1 cellular context compared by ENCODE assay signal in the genomic region with DNA sequence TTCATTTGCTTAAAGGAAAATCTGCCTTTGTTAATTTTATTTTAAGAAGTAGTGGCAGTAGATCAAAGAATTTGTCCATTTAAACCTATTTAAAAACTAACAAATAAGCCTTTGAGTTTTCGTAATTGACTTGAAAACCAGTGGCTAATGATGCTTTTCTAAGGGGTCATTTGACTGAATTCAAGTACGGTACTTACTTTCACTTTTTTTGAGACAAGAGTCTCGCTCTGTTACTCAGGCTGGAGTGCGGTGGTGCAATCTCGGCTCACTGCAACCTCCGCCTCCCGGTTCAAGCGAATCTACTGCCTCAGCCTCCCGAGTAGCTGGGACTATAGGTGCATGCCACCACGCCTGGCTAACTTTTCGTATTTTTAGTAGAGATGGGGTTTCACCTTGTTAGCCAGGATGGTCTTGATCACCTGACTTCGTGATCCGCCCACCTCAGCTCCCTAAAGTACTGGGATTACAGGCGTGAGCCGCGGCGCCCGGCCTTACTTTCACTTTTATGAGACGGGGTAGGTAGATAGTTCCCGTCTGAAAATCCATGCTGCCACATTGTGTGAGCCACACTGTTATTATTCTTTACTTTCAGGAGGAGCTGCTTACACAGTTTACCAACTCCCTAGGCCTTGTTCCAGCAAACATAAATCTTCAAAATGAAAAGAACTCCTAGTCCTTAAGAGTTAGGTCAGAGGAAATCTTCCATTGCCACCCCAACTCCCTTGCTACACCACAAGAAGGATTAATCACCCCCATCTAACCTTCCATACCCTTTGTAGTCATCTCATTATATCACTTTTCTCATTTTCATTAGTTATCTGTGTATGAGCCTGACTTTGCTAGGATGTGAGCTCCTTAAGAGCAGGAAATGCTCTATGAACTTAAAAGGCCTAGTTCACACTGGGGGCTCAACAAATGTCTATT.
TF ChIP-seq lines count a peak whose summit lies in the region.

No MANE protein-coding gene starts in this region.

TF ChIP-seq in SK-N-SH, 30 proteins besides CTCF, POLR2A, EP300 and RAD21 (continued from another document):
- TF ChIP-seq, protein P1, sequence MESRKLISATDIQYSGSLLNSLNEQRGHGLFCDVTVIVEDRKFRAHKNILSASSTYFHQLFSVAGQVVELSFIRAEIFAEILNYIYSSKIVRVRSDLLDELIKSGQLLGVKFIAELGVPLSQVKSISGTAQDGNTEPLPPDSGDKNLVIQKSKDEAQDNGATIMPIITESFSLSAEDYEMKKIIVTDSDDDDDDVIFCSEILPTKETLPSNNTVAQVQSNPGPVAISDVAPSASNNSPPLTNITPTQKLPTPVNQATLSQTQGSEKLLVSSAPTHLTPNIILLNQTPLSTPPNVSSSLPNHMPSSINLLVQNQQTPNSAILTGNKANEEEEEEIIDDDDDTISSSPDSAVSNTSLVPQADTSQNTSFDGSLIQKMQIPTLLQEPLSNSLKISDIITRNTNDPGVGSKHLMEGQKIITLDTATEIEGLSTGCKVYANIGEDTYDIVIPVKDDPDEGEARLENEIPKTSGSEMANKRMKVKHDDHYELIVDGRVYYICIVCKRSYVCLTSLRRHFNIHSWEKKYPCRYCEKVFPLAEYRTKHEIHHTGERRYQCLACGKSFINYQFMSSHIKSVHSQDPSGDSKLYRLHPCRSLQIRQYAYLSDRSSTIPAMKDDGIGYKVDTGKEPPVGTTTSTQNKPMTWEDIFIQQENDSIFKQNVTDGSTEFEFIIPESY (IDR thresholded peaks at IDR 0.05; ENCODE audit: borderline replicate concordance, low read depth): no peak
- TF ChIP-seq, protein P2, sequence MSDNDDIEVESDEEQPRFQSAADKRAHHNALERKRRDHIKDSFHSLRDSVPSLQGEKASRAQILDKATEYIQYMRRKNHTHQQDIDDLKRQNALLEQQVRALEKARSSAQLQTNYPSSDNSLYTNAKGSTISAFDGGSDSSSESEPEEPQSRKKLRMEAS (IDR thresholded peaks at IDR 0.05; ENCODE audit: low read depth): no peak
- TF ChIP-seq RFX5 (IDR thresholded peaks at IDR 0.05; ENCODE audit: low read length): no peak
- no peak for TF ChIP-seq TCF12 (IDR thresholded peaks at IDR 0.05)
- no peak for TF ChIP-seq GABPA (IDR thresholded peaks at IDR 0.05; ENCODE audit: low read depth)
